Comparison of ENCODE assay signal across 18 cellular contexts in genomic region chr5:37436146-37436934, GRCh38. TPM values are rescaled to one million over a fixed set of nuclear protein-coding genes. Genes with fewer than 3 reads are reported as not detected.
A peak's percentile ranks its signal among the peaks of the same experiment; 100 is the strongest.
DNase-seq lines count a peak whose midpoint lies in the region; ATAC-seq, FAIRE-seq and TF ChIP-seq lines count a peak whose summit lies in the region.
"Had no signal": no experiment of that assay in that cellular context is flagged by ENCODE, and none has a peak within 500 bp of the region (broad histone marks: within the 10 kb centered on the region; RNA-seq: fewer than 3 reads in every experiment).

No MANE protein-coding gene starts in this region.

- H3K36me3 ChIP-seq in GM06990 (ENCODE audit: control insufficient read depth, insufficient read depth, low read length) (no peaks in the 10 kb centered on the region; the same call in 1 of the 2 replicates), KMS-11 (ENCODE audit: insufficient read depth) (no peaks in the 10 kb centered on the region), kidney (ENCODE audit: control insufficient read depth in 1 of 2, insufficient read depth in 2 of 2, low read length in 2 of 2) (no peaks in the 10 kb centered on the region)
- H3K36me3 ChIP-seq: uterus had no signal

- H3K27ac Mint-ChIP-seq in stimulated activated naive B cell treated with anti-CD40 and anti-IgM and Interleukin-4, amounts not matched to agents 10 μg/mL and 1 μg/mL and 100 μg/mL, for 72 hours, result no peak overlapping the region
- H3K27ac Mint-ChIP-seq: activated CD8-positive, alpha-beta T cell treated with anti-CD3 and anti-CD28 coated beads, Interleukin-2, amount 10 ng/mL, durations not matched to agents 7 days and 5 days; CD8-positive, alpha-beta T cell; stimulated activated memory B cell treated with anti-CD40 and anti-IgM and Interleukin-4, amounts not matched to agents 10 μg/mL and 1 μg/mL and 100 μg/mL, for 72 hours had no signal

- H3K9ac ChIP-seq in KMS-11, result peak overlapping the region; percentile 20; the same call in 1 of the 2 replicates
- no peak overlapping the region for H3K9ac ChIP-seq in kidney (ENCODE audit: low read length in 2 of 2)

- H3K27me3 Mint-ChIP-seq in stimulated activated naive B cell treated with anti-CD40 and anti-IgM and Interleukin-4, amounts not matched to agents 10 μg/mL and 1 μg/mL and 100 μg/mL, for 72 hours, result no peaks in the 10 kb centered on the region
- H3K27me3 Mint-ChIP-seq: stimulated activated memory B cell treated with anti-CD40 and anti-IgM and Interleukin-4, amounts not matched to agents 10 μg/mL and 1 μg/mL and 100 μg/mL, for 72 hours had no signal

- H3K4me2 ChIP-seq in KMS-11, result peak overlapping the region; percentile 52

- H2AFZ ChIP-seq in KMS-11 (ENCODE audit: low read depth), result peak overlapping the region; percentile 14; the same call in 1 of the 2 replicates

- no peak overlapping the region for H3K4me3 Mint-ChIP-seq in stimulated activated naive B cell treated with anti-CD40 and anti-IgM and Interleukin-4, amounts not matched to agents 10 μg/mL and 1 μg/mL and 100 μg/mL, for 72 hours
- H3K4me3 Mint-ChIP-seq: activated CD8-positive, alpha-beta T cell treated with anti-CD3 and anti-CD28 coated beads, Interleukin-2, amount 10 ng/mL, durations not matched to agents 7 days and 5 days; CD8-positive, alpha-beta T cell; stimulated activated memory B cell treated with anti-CD40 and anti-IgM and Interleukin-4, amounts not matched to agents 10 μg/mL and 1 μg/mL and 100 μg/mL, for 72 hours had no signal

- H3K9me3 Mint-ChIP-seq in stimulated activated naive B cell treated with anti-CD40 and anti-IgM and Interleukin-4, amounts not matched to agents 10 μg/mL and 1 μg/mL and 100 μg/mL, for 72 hours, result no peaks in the 10 kb centered on the region
- H3K9me3 Mint-ChIP-seq: CD8-positive, alpha-beta T cell; stimulated activated memory B cell treated with anti-CD40 and anti-IgM and Interleukin-4, amounts not matched to agents 10 μg/mL and 1 μg/mL and 100 μg/mL, for 72 hours had no signal

- peak overlapping the region; percentile 59 for H3K27ac ChIP-seq in KMS-11
- H3K27ac ChIP-seq in kidney (ENCODE audit: low read depth in 2 of 2, low read length in 2 of 2), result no peak overlapping the region
- H3K27ac ChIP-seq: esophagus muscularis mucosa, uterus had no signal

- intact Hi-C loops in left cardiac atrium (cut with DNase I), result no loop called here
- intact Hi-C loops in kidney (cut with DNase I), result no loop called here

- H3K4me1 ChIP-seq in KMS-11 (ENCODE audit: low read depth, poor library complexity, severe bottlenecking), result peaks cover 40% of the 10 kb centered on the region
- no peaks in the 10 kb centered on the region for H3K4me1 ChIP-seq in kidney (ENCODE audit: control insufficient read depth in 1 of 2, insufficient read depth in 1 of 2, low read depth in 1 of 2, low read length in 2 of 2)
- H3K4me1 ChIP-seq: uterus had no signal

- H3K27me3 ChIP-seq in GM06990 (replicated peaks; ENCODE audit: control insufficient read depth, insufficient read depth, low read length) (no peaks in the 10 kb centered on the region), KMS-11 (ENCODE audit: insufficient read depth, low read depth) (no peaks in the 10 kb centered on the region)
- H3K27me3 ChIP-seq: esophagus muscularis mucosa, uterus had no signal

- no peaks in the 10 kb centered on the region for H3K79me2 ChIP-seq in KMS-11 (ENCODE audit: insufficient read depth, low read depth)

- peaks cover 0 to 16% of the 10 kb centered on the region in 2 donors for H3K4me1 Mint-ChIP-seq in stimulated activated naive B cell treated with anti-CD40 and anti-IgM and Interleukin-4, amounts not matched to agents 10 μg/mL and 1 μg/mL and 100 μg/mL, for 72 hours
- H3K4me1 Mint-ChIP-seq: stimulated activated memory B cell treated with anti-CD40 and anti-IgM and Interleukin-4, amounts not matched to agents 10 μg/mL and 1 μg/mL and 100 μg/mL, for 72 hours had no signal

- ATAC-seq in GM18909 (IDR thresholded peaks at IDR 0.05; ENCODE audit: poor library complexity, unreplicated experiment) (peak; percentile 75), HG02642 (IDR thresholded peaks at IDR 0.05; ENCODE audit: poor library complexity, unreplicated experiment) (peak; percentile 73), left cardiac atrium (no peak)
- no peak for ATAC-seq in stimulated activated naive B cell treated with anti-CD40 and anti-IgM and Interleukin-4, amounts not matched to agents 10 μg/mL and 1 μg/mL and 100 μg/mL, for 72 hours (replicated peaks)
- ATAC-seq: activated CD8-positive, alpha-beta T cell treated with anti-CD3 and anti-CD28 coated beads, Interleukin-2, amount 10 ng/mL, durations not matched to agents 7 days and 5 days; CD8-positive, alpha-beta T cell; stimulated activated memory B cell treated with anti-CD40 and anti-IgM and Interleukin-4, amounts not matched to agents 10 μg/mL and 1 μg/mL and 100 μg/mL, for 72 hours had no signal

- DNase-seq in GM06990 (ENCODE audit: extremely low read depth, insufficient read length) (peak; percentile 6), DMS79 treated with DMSO at 0.1 percent for 48 hours (lab: John Stamatoyannopoulos, UW) (no peak), left cardiac atrium (no peak), kidney (no peak)
- DNase-seq in stimulated activated naive B cell treated with anti-CD40 and anti-IgM and Interleukin-4, amounts not matched to agents 10 μg/mL and 1 μg/mL and 100 μg/mL, for 72 hours, result no peak
- DNase-seq: activated CD8-positive, alpha-beta T cell treated with anti-CD3 and anti-CD28 coated beads, Interleukin-2, amount 10 ng/mL, durations not matched to agents 7 days and 5 days; aorta; CD8-positive, alpha-beta T cell; cortex of kidney; islet precursor cell; midbrain; NCI-H1092; uterus had no signal

- H3K36me3 Mint-ChIP-seq in stimulated activated naive B cell treated with anti-CD40 and anti-IgM and Interleukin-4, amounts not matched to agents 10 μg/mL and 1 μg/mL and 100 μg/mL, for 72 hours, result peaks cover 13 to 26% of the 10 kb centered on the region in 2 donors

- H3K4me3 ChIP-seq in GM06990 (replicated peaks; ENCODE audit: low read depth, low read length) (no peak overlapping the region), KMS-11 (IDR thresholded peaks at IDR 0.05; ENCODE audit: insufficient read depth, low read depth, low read length) (no peak overlapping the region), kidney (ENCODE audit: low read length in 2 of 2) (no peak overlapping the region)
- H3K4me3 ChIP-seq: esophagus muscularis mucosa, uterus had no signal

- TF ChIP-seq CTCF in GM06990 (IDR thresholded peaks at IDR 0.05; ENCODE audit: insufficient read depth, low read length, poor library complexity, severe bottlenecking), result no peak
- no peak for TF ChIP-seq CTCF in KMS-11 (conservative IDR thresholded peaks at IDR 0.05; ENCODE audit: low read depth, low read length)
- TF ChIP-seq CTCF in kidney (IDR thresholded peaks at IDR 0.05; ENCODE audit: borderline replicate concordance, extremely low read depth, insufficient read depth), result no peak

- no peaks in the 10 kb centered on the region for H4K20me1 ChIP-seq in KMS-11 (ENCODE audit: insufficient read depth)

- no peaks in the 10 kb centered on the region for H3K9me3 ChIP-seq in kidney (ENCODE audit: control insufficient read depth in 1 of 2, low read length in 2 of 2)
- H3K9me3 ChIP-seq: esophagus muscularis mucosa, uterus had no signal

- no peak for FAIRE-seq in kidney (lab: Jason Lieb, UNC)

RNA-seq across cellular contexts. Expression of gene WDR70, which starts 57.2 kb away (rescaled TPM):
- 10 to 100 TPM; 14.5 TPM for total RNA-seq in left cardiac atrium
- total RNA-seq in kidney, result 32.3 TPM
- 27.2 TPM for polyA plus RNA-seq in kidney (ENCODE audit: insufficient read depth, low read depth, low replicate concordance)

Comparison
In these comparisons a context has a peak if more than half of its experiments do, and no peak if none do; other contexts are left out.
1. ATAC-seq: peak in GM18909 (single experiment) and HG02642 (single experiment); none in left cardiac atrium (0 of 2) and stimulated activated naive B cell treated with anti-CD40 and anti-IgM and Interleukin-4, amounts not matched to agents 10 μg/mL and 1 μg/mL and 100 μg/mL, for 72 hours (0 of 2).